In genomic region chr13:72023895-72024294, GRCh38 we compare ENCODE assay signal across 7 cellular contexts.
"Had no signal": no experiment of that assay in that cellular context is flagged by ENCODE, and none has a peak within 500 bp of the region (broad histone marks: within the 10 kb centered on the region; RNA-seq: fewer than 3 reads in every experiment).

No MANE protein-coding gene starts in this region.

- H3K4me1 Mint-ChIP-seq: GM23338 had no signal

- H3K9me3 ChIP-seq: HAP-1 had no signal

- DNase-seq: H7, IMR-90, KBM-7 had no signal

- H3K36me3 ChIP-seq: HAP-1 had no signal

- H3K4me3 ChIP-seq: GM23338, HAP-1 had no signal

- H3K9me3 Mint-ChIP-seq: GM23338 had no signal

- H3K27ac Mint-ChIP-seq: GM23338 had no signal

- H3K4me1 ChIP-seq: HAP-1 had no signal

- FAIRE-seq: HTR-8/SVneo had no signal

- ATAC-seq: GM23338, HCT116 had no signal

- H3K4me3 Mint-ChIP-seq: GM23338 had no signal
